In the genomic region with DNA sequence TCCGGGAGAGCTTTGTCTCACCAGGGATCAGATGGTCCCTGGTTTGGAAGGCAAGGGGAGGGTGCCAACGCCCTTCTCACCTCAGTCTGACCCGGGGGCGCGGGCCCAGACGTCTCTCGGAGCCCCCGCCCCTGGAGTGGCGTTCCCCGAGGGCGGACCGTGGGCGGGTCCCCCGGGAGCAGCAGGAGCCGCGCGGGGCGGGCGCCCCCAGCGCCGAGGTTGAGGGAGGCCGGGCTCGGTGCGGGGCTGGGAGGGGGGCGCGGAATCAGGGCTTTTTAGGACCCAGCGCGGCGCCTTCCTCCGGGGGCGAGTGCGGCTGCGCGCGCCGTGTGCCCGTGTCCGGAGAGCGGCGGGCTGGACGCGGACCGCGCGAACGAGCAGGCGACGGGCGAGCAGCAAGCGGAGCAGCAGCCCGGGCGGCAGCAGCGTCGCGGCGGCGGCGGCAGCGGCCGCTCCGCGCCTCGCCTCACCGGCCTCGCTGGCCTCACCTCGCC, we compare ENCODE assay signal across 8 cellular contexts. TPM values are rescaled to one million over a fixed set of nuclear protein-coding genes. Genes with fewer than 3 reads are reported as not detected.
DNase-seq lines count a peak whose midpoint lies in the region; ATAC-seq and FAIRE-seq lines count a peak whose summit lies in the region.

A gene (plus strand): TSS at position 364 of the 494 bp plus-strand sequence. CDS start 1,222 bp downstream, outside the sequence.

- no peak for FAIRE-seq in urothelium cell line (lab: Jason Lieb, UNC)

- peaks cover 9% of the 10 kb centered on the region for H3K4me1 Mint-ChIP-seq in stimulated activated naive CD8-positive, alpha-beta T cell treated with anti-CD3 and anti-CD28 coated beads, Interleukin-15, amount 100 ng/mL, for 72 hours

- no peak for DNase-seq in stimulated activated naive CD8-positive, alpha-beta T cell treated with anti-CD3 and anti-CD28 coated beads, Interleukin-15, amount 100 ng/mL, for 72 hours
- no peak for DNase-seq in stimulated activated naive CD8-positive, alpha-beta T cell treated with anti-CD3 and anti-CD28 coated beads, Interleukin-15, Interleukin-2, amounts not matched to agents 100 U/mL and 50 U/mL, for 24 hours
- DNase-seq in NCI-H69 (lab: John Stamatoyannopoulos, UW) (peak; percentile 93), dermis blood vessel endothelial cell (peak; percentile 53), medulla oblongata (ENCODE audit: extremely low spot score) (peak; percentile 14), urothelium cell line (ENCODE audit: low spot score) (peak; percentile 47), activated gamma-delta T cell treated with Interleukin-2 at 50 U/mL for 16 hours (no peak)

- H3K9me3 Mint-ChIP-seq in stimulated activated naive CD8-positive, alpha-beta T cell treated with anti-CD3 and anti-CD28 coated beads, Interleukin-15, amount 100 ng/mL, for 72 hours, result no peaks in the 10 kb centered on the region

- H3K4me3 Mint-ChIP-seq in stimulated activated naive CD8-positive, alpha-beta T cell treated with anti-CD3 and anti-CD28 coated beads, Interleukin-15, amount 100 ng/mL, for 72 hours, result peak within 1 kb of the TSS; percentile 63 to 83

- no peak within 1 kb of the TSS for H3K27ac Mint-ChIP-seq in stimulated activated naive CD8-positive, alpha-beta T cell treated with anti-CD3 and anti-CD28 coated beads, Interleukin-15, amount 100 ng/mL, for 72 hours

- peak; percentile 16 for ATAC-seq in stimulated activated naive CD8-positive, alpha-beta T cell treated with anti-CD3 and anti-CD28 coated beads, Interleukin-15, amount 100 ng/mL, for 72 hours
- ATAC-seq in stimulated activated naive CD8-positive, alpha-beta T cell treated with anti-CD3 and anti-CD28 coated beads, Interleukin-15, Interleukin-2, amounts not matched to agents 100 U/mL and 50 U/mL, for 24 hours, result no peak
- no peak for ATAC-seq in HG03378 (IDR thresholded peaks at IDR 0.05; ENCODE audit: unreplicated experiment)

- peaks cover 38% of the 10 kb centered on the region for H3K27me3 Mint-ChIP-seq in stimulated activated naive CD8-positive, alpha-beta T cell treated with anti-CD3 and anti-CD28 coated beads, Interleukin-15, amount 100 ng/mL, for 72 hours

RNA-seq across cellular contexts. Expression of the gene that starts here (rescaled TPM):
- total RNA-seq in dermis blood vessel endothelial cell, result not detected in 2 replicates

Comparison
In these comparisons a context has a peak if more than half of its experiments do, and no peak if none do; other contexts are left out.
1. Peak in DNase-seq in dermis blood vessel endothelial cell; RNA of the gene not detected or under 1 TPM.
2. DNase-seq: peak in NCI-H69 (single experiment), medulla oblongata (single experiment) and urothelium cell line (single experiment); none in stimulated activated naive CD8-positive, alpha-beta T cell treated with anti-CD3 and anti-CD28 coated beads, Interleukin-15, amount 100 ng/mL, for 72 hours (0 of 2), stimulated activated naive CD8-positive, alpha-beta T cell treated with anti-CD3 and anti-CD28 coated beads, Interleukin-15, Interleukin-2, amounts not matched to agents 100 U/mL and 50 U/mL, for 24 hours (single experiment) and activated gamma-delta T cell treated with Interleukin-2 at 50 U/mL for 16 hours (single experiment).